Comparison of ENCODE assay signal across 8 cellular contexts in genomic region chr1:166947398-166948043, GRCh38. TPM values are rescaled to one million over a fixed set of nuclear protein-coding genes. Genes with fewer than 3 reads are reported as not detected.
A peak's percentile ranks its signal among the peaks of the same experiment; 100 is the strongest.
DNase-seq lines count a peak whose midpoint lies in the region; ATAC-seq and TF ChIP-seq lines count a peak whose summit lies in the region.

No MANE protein-coding gene starts in this region.

- H3K36me3 ChIP-seq in mucosa of descending colon (ENCODE audit: low read depth) (no peaks in the 10 kb centered on the region), upper lobe of right lung (no peaks in the 10 kb centered on the region)

- H3K4me1 ChIP-seq in mucosa of descending colon (ENCODE audit: low read depth) (no peaks in the 10 kb centered on the region), upper lobe of right lung (peaks cover 5% of the 10 kb centered on the region)

- H3K27ac ChIP-seq in upper lobe of right lung: no peak overlapping the region

- ATAC-seq in mucosa of descending colon: peak; percentile 49
- ATAC-seq in upper lobe of right lung: peak; percentile 62

- H3K9me3 ChIP-seq in mucosa of descending colon (no peaks in the 10 kb centered on the region), upper lobe of right lung (no peaks in the 10 kb centered on the region)

- TF ChIP-seq CTCF in epithelial cell of esophagus (IDR thresholded peaks at IDR 0.05; ENCODE audit: insufficient read depth, low read depth, low read length, missing control alignments) (no peak), mucosa of descending colon (IDR thresholded peaks at IDR 0.05) (no peak), upper lobe of right lung (IDR thresholded peaks at IDR 0.05) (no peak)

- H3K27me3 ChIP-seq in upper lobe of right lung: peaks cover 21% of the 10 kb centered on the region

- peak; percentile 7 for DNase-seq in activated CD4-positive, alpha-beta T cell treated with anti-CD3 and anti-CD28 coated beads for 48 hours
- DNase-seq in activated CD4-positive, alpha-beta T cell treated with anti-CD3 and anti-CD28 coated beads, Interleukin-2, amount 50 U/mL, for 1 hour: no peak
- DNase-seq in NCI-H345 treated with DMSO at 0.1 percent for 48 hours (lab: John Stamatoyannopoulos, UW; ENCODE audit: unreplicated experiment) (peak; percentile 26), epithelial cell of esophagus (ENCODE audit: low read depth) (peak; percentile 20), mucosa of descending colon (peak; percentile 16 to 56 (median 40)), upper lobe of right lung (peak; percentile 65), GOT3 (lab: John Stamatoyannopoulos, UW) (no peak)
- DNase-seq in activated CD4-positive, CD25-positive, alpha-beta regulatory T cell (lab: John Stamatoyannopoulos, UW): no peak

- intact Hi-C loops in mucosa of descending colon (cut with DNase I, micrococcal nuclease): no loop called here
- intact Hi-C loops in upper lobe of right lung (cut with DNase I): no loop called here

- H3K4me3 ChIP-seq in epithelial cell of esophagus (ENCODE audit: low read length) (no peak overlapping the region), mucosa of descending colon (no peak overlapping the region), upper lobe of right lung (no peak overlapping the region)

RNA-seq across cellular contexts. Expression of gene ILDR2, which starts 27.8 kb away (rescaled TPM):
- total RNA-seq in mucosa of descending colon: 1 to 10 TPM in 1 of 3 donors, under 1 TPM in 2; 0.46 to 7.3 (median 0.52) TPM
- total RNA-seq in upper lobe of right lung: 0.98 TPM

RNA-seq across cellular contexts. Expression of gene MAEL, which starts 41.6 kb away (rescaled TPM):
- total RNA-seq in mucosa of descending colon (under 1 TPM in 1 of 3 donors, not detected in 2; 0.92 TPM), upper lobe of right lung (not detected)

Comparison
In these comparisons a context has a peak if more than half of its experiments do, and no peak if none do; other contexts are left out.
1. DNase-seq: peak in activated CD4-positive, alpha-beta T cell treated with anti-CD3 and anti-CD28 coated beads for 48 hours (single experiment), NCI-H345 treated with DMSO at 0.1 percent for 48 hours (single experiment), epithelial cell of esophagus (single experiment), mucosa of descending colon (3 of 3) and upper lobe of right lung (single experiment); none in activated CD4-positive, alpha-beta T cell treated with anti-CD3 and anti-CD28 coated beads, Interleukin-2, amount 50 U/mL, for 1 hour (single experiment), GOT3 (single experiment) and activated CD4-positive, CD25-positive, alpha-beta regulatory T cell (0 of 4).